In the genomic region with DNA sequence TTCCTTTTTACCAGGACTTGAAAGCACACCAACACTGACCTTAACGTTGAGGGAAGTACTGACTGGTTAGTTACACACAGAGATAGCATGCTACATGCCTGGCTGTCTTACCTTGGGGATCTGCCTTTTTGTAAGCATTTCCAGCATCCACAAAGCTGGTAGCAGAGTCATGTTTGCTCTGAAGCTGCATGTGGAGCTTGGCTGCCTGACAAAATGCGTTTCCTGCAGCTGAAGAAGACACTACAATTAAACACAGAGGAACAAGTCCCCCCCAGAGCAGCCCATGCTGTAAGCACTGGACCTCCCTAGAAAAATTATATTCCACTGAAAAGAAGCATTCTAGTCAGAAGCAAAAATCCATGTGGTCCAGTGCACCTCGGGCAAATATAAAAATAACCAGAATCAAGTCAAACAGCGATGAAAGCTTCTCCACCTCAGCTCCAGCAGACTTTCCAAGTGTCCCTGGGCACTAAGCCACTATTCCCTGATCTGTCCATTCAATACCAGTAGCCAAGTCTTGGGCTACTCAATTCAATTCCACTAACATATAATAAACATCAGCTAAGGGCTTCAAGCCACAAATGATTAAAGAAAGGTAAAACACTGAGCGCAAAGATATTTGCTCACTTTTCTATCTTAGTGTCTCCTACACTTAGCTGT, we compare ENCODE assay signal across 18 cellular contexts. TPM values are rescaled to one million over a fixed set of nuclear protein-coding genes. Genes with fewer than 3 reads are reported as not detected.
A peak's percentile ranks its signal among the peaks of the same experiment; 100 is the strongest.
DNase-seq lines count a peak whose midpoint lies in the region; ATAC-seq and TF ChIP-seq lines count a peak whose summit lies in the region.
"Had no signal": no experiment of that assay in that cellular context is flagged by ENCODE, and none has a peak within 500 bp of the region (broad histone marks: within the 10 kb centered on the region; RNA-seq: fewer than 3 reads in every experiment).

No MANE protein-coding gene starts in this region.

- H3K4me3 Mint-ChIP-seq in naive thymus-derived CD8-positive, alpha-beta T cell: no peak overlapping the region
- H3K4me3 Mint-ChIP-seq: activated naive CD4-positive, alpha-beta T cell treated with anti-CD3 and anti-CD28 coated beads for 36 hours had no signal

- H3K79me2 ChIP-seq in ACC112 (ENCODE audit: control insufficient read depth, insufficient read depth, low read length, unreplicated experiment): peaks cover 19% of the 10 kb centered on the region

- no peak overlapping the region for H2AFZ ChIP-seq in ACC112 (ENCODE audit: low read length, unreplicated experiment)

- H3K9me3 ChIP-seq in esophagus muscularis mucosa: no peaks in the 10 kb centered on the region
- H3K9me3 ChIP-seq: BLaER1 had no signal

- peaks cover 15% of the 10 kb centered on the region for H3K36me3 ChIP-seq in ACC112 (ENCODE audit: insufficient read depth, low read length)
- peaks cover 22 to 57% (median 34%) of the 10 kb centered on the region in 4 donors for H3K36me3 ChIP-seq in esophagus muscularis mucosa

- in situ Hi-C loops in G401 (cut with HindIII; ENCODE audit: low sequenced_read_pairs): no loop called here

- no peak for TF ChIP-seq EP300 in esophagus muscularis mucosa (IDR thresholded peaks at IDR 0.05)

- peak; percentile 79 for DNase-seq in G401 (ENCODE audit: low spot score)
- peak; percentile 79 for DNase-seq in esophagus muscularis mucosa (ENCODE audit: extremely low spot score)
- no peak for DNase-seq in naive thymus-derived CD8-positive, alpha-beta T cell
- DNase-seq: activated naive CD4-positive, alpha-beta T cell treated with anti-CD3 and anti-CD28 coated beads for 36 hours; KG1; NCI-H1417 treated with DMSO at 0.1 percent for 48 hours; NCI-H510A treated with DMSO at 0.1 percent for 48 hours; OCI-M1; WERI-Rb-1 had no signal

- WGBS in esophagus muscularis mucosa: 52% methylated on average over 5 of the region's 5 CpGs

- H3K27ac ChIP-seq in ACC112 (ENCODE audit: low read depth, low read length) (peak overlapping the region; percentile 59; the same call in 1 of the 2 replicates), VCaP (peak overlapping the region; percentile 68), esophagus muscularis mucosa (replicated peaks in 1 of 4) (no peak overlapping the region)
- H3K27ac ChIP-seq: BLaER1, cardiac muscle cell, SK-N-MC, WERI-Rb-1 had no signal

- TF ChIP-seq CTCF in VCaP (conservative IDR thresholded peaks at IDR 0.05) (no peak), esophagus muscularis mucosa (IDR thresholded peaks at IDR 0.05) (no peak)

- ATAC-seq in HG03039 (IDR thresholded peaks at IDR 0.05; ENCODE audit: unreplicated experiment) (no peak), GM18517 (IDR thresholded peaks at IDR 0.05; ENCODE audit: unreplicated experiment) (no peak)
- no peak for ATAC-seq in naive thymus-derived CD8-positive, alpha-beta T cell

- H3K4me3 ChIP-seq in ACC112 (ENCODE audit: low read depth, low read length) (no peak overlapping the region), esophagus muscularis mucosa (no peak overlapping the region)
- H3K4me3 ChIP-seq: BLaER1, cardiac muscle cell, SK-N-MC had no signal

- peak overlapping the region in 2 of 10 donors; percentile 7 to 11 for H3K27ac Mint-ChIP-seq in naive thymus-derived CD8-positive, alpha-beta T cell
- H3K27ac Mint-ChIP-seq: activated naive CD4-positive, alpha-beta T cell treated with anti-CD3 and anti-CD28 coated beads for 36 hours had no signal

- peaks cover 10 to 16% (median 15%) of the 10 kb centered on the region in 4 donors for H3K4me1 Mint-ChIP-seq in naive thymus-derived CD8-positive, alpha-beta T cell

- H3K9me3 Mint-ChIP-seq in naive thymus-derived CD8-positive, alpha-beta T cell: no peaks in the 10 kb centered on the region
- H3K9me3 Mint-ChIP-seq: activated naive CD4-positive, alpha-beta T cell treated with anti-CD3 and anti-CD28 coated beads for 36 hours had no signal

- no peak for TF ChIP-seq POLR2A in esophagus muscularis mucosa (IDR thresholded peaks at IDR 0.05; ENCODE audit: low read depth)

- H3K36me3 Mint-ChIP-seq in naive thymus-derived CD8-positive, alpha-beta T cell: peaks cover 0 to 58% (median 10%) of the 10 kb centered on the region in 3 donors

- H3K4me1 ChIP-seq in ACC112 (ENCODE audit: control insufficient read depth, insufficient read depth, low read length, unreplicated experiment) (peaks cover 16% of the 10 kb centered on the region), esophagus muscularis mucosa (peaks cover 9 to 17% (median 12%) of the 10 kb centered on the region in 4 donors)

- POLR2A ChIA-PET in naive thymus-derived CD8-positive, alpha-beta T cell (lab: Charles Lee): no interaction called here

- no peaks in the 10 kb centered on the region for H3K27me3 ChIP-seq in ACC112 (ENCODE audit: insufficient read depth, low read length)
- no peaks in the 10 kb centered on the region for H3K27me3 ChIP-seq in esophagus muscularis mucosa
- H3K27me3 ChIP-seq: BLaER1, cardiac muscle cell had no signal

- no peaks in the 10 kb centered on the region for H3K27me3 Mint-ChIP-seq in naive thymus-derived CD8-positive, alpha-beta T cell

- intact Hi-C loops in esophagus muscularis mucosa (cut with DNase I): no loop called here

RNA-seq across cellular contexts. Expression of gene NAPB, which starts 24.2 kb away (rescaled TPM):
- 3.7 and 5.0 TPM in 2 replicates for total RNA-seq in G401 (2014; rRNA removed; shearing (Covaris generic))
- total RNA-seq in esophagus muscularis mucosa: 10 to 100 TPM; 13.7 to 18.7 (median 15.2) TPM
- total RNA-seq in naive thymus-derived CD8-positive, alpha-beta T cell: 10 to 100 TPM; 14.6 to 15.9 TPM
- polyA plus RNA-seq in naive thymus-derived CD8-positive, alpha-beta T cell: 1 to 10 TPM; 3.4 to 7.2 (median 5.8) TPM

RNA-seq across cellular contexts. Expression of gene GZF1, which starts 35.1 kb away (rescaled TPM):
- 9.0 and 24.1 TPM in 2 replicates for total RNA-seq in G401 (2014; rRNA removed; shearing (Covaris generic))
- total RNA-seq in esophagus muscularis mucosa: 10 to 100 TPM; 10.4 to 22.8 (median 21.0) TPM
- 10 to 100 TPM; 11.1 to 13.7 TPM for total RNA-seq in naive thymus-derived CD8-positive, alpha-beta T cell
- polyA plus RNA-seq in naive thymus-derived CD8-positive, alpha-beta T cell: 1 to 10 TPM; 1.9 to 3.7 (median 2.2) TPM

RNA-seq across cellular contexts. Expression of gene CSTL1, which starts 42.4 kb away (rescaled TPM):
- not detected in 2 replicates for total RNA-seq in G401 (2014; rRNA removed; shearing (Covaris generic))
- not detected for total RNA-seq in esophagus muscularis mucosa
- not detected for total RNA-seq in naive thymus-derived CD8-positive, alpha-beta T cell
- polyA plus RNA-seq in naive thymus-derived CD8-positive, alpha-beta T cell: not detected
- total RNA-seq: activated naive CD4-positive, alpha-beta T cell treated with anti-CD3 and anti-CD28 coated beads for 36 hours; cardiac muscle cell; subcutaneous adipose tissue had no signal
- polyA plus RNA-seq: cardiac muscle cell, neural cell had no signal

RNA-seq across cellular contexts. Expression of gene NXT1, which starts 46.5 kb away (rescaled TPM):
- 54.8 and 80.7 TPM in 2 replicates for total RNA-seq in G401 (2014; rRNA removed; shearing (Covaris generic))
- total RNA-seq in esophagus muscularis mucosa: 10 to 100 TPM; 19.5 to 59.0 (median 27.4) TPM
- total RNA-seq in naive thymus-derived CD8-positive, alpha-beta T cell: 10 to 100 TPM; 20.5 to 21.8 TPM
- polyA plus RNA-seq in naive thymus-derived CD8-positive, alpha-beta T cell: 10 to 100 TPM; 60.3 to 65.1 (median 60.3) TPM

RNA-seq across cellular contexts. Expression of gene CST11, which starts 55.6 kb away (rescaled TPM):
- not detected in 2 replicates for total RNA-seq in G401 (2014; rRNA removed; shearing (Covaris generic))
- not detected for total RNA-seq in esophagus muscularis mucosa
- total RNA-seq in naive thymus-derived CD8-positive, alpha-beta T cell: not detected
- polyA plus RNA-seq in naive thymus-derived CD8-positive, alpha-beta T cell: not detected
- total RNA-seq: activated naive CD4-positive, alpha-beta T cell treated with anti-CD3 and anti-CD28 coated beads for 36 hours; cardiac muscle cell; subcutaneous adipose tissue had no signal
- polyA plus RNA-seq: cardiac muscle cell, neural cell had no signal

Comparison
In these comparisons a context has a peak if more than half of its experiments do, and no peak if none do; other contexts are left out.
1. H3K27ac ChIP-seq: peak in ACC112 (single experiment) and VCaP (single experiment); none in esophagus muscularis mucosa (0 of 4).
2. DNase-seq: peak in G401 (single experiment) and esophagus muscularis mucosa (single experiment); none in naive thymus-derived CD8-positive, alpha-beta T cell (0 of 10).